ENCODE assay signal across 24 cellular contexts in genomic region chr5:137137013-137137632, GRCh38.
DNase-seq lines count a peak whose midpoint lies in the region; ATAC-seq and TF ChIP-seq lines count a peak whose summit lies in the region.
"Had no signal": no experiment of that assay in that cellular context is flagged by ENCODE, and none has a peak within 500 bp of the region (broad histone marks: within the 10 kb centered on the region; RNA-seq: fewer than 3 reads in every experiment).

No MANE protein-coding gene starts in this region.

- peaks cover 18% of the 10 kb centered on the region; the same call in 1 of the 2 replicates for H3K79me2 ChIP-seq in GM23248 (ENCODE audit: insufficient read depth)

- H3K4me1 ChIP-seq in left lung (no peaks in the 10 kb centered on the region), GM23248 (ENCODE audit: insufficient read depth) (peaks cover 13% of the 10 kb centered on the region)
- H3K4me1 ChIP-seq: A549 had no signal

- TF ChIP-seq CTCF in WERI-Rb-1 (IDR thresholded peaks at IDR 0.05; ENCODE audit: low read depth, low read length) (no peak), left lung (IDR thresholded peaks at IDR 0.05) (no peak)

- WGBS in GM23248 (ENCODE audit: low coverage in 1 of 2, low lambda C conversion rate in 2 of 2, missing lambda C conversion rate in 2 of 2), 2 experiments = 80 to 81% methylated on average over 2 of the region's 2 CpGs

- peak overlapping the region; percentile 76 for H3K27ac ChIP-seq in WERI-Rb-1
- H3K27ac ChIP-seq in left lung = no peak overlapping the region
- H3K27ac ChIP-seq in GM23248 = no peak overlapping the region
- H3K27ac ChIP-seq: A549, BLaER1, thoracic aorta had no signal

- peak; percentile 23 for DNase-seq in NCI-H510A treated with DMSO at 0.1 percent for 48 hours (lab: John Stamatoyannopoulos, UW)
- DNase-seq in NCI-H510A (lab: John Stamatoyannopoulos, UW) = no peak
- DNase-seq in NCI-H1105 (lab: John Stamatoyannopoulos, UW) = peak; percentile 32
- peak; percentile 77 for DNase-seq in WERI-Rb-1
- no peak for DNase-seq in left lung
- DNase-seq in activated T-helper 2 cell treated with anti-CD3 and anti-CD28 coated beads, Interferon-gamma antibody, Interleukin-2, Interleukin-4, amounts not matched to agents 10 μg/mL and 5 μg/mL and 100 μg/mL, durations not matched to agents 14 hours and 24 hours and 36 hours (ENCODE audit: low spot score) = no peak
- no peak for DNase-seq in GM23248
- DNase-seq: activated naive CD4-positive, alpha-beta T cell treated with Interleukin-2 at 50 U/mL for 16 hours; activated T-cell treated with anti-CD3 and anti-CD28 coated beads, Interleukin-2, amount 50 U/mL, for 24 hours; cerebellar nuclear complex; effector CD4-positive, alpha-beta T cell; GF-D8; mesenchymal stem cell; RPMI8226; stimulated activated CD4-positive, alpha-beta T cell treated with anti-CD3 and anti-CD28 coated beads, Interleukin-1b, Interleukin-23, amount 100 ng/mL, for 48 hours; stimulated activated naive B cell treated with anti-CD40 and anti-IgM and Interleukin-4, amounts not matched to agents 10 μg/mL and 1 μg/mL and 100 μg/mL, for 72 hours had no signal

- H3K36me3 ChIP-seq in WERI-Rb-1 = no peaks in the 10 kb centered on the region
- H3K36me3 ChIP-seq in left lung = no peaks in the 10 kb centered on the region
- H3K36me3 ChIP-seq in GM23248 (ENCODE audit: low read depth) = no peaks in the 10 kb centered on the region
- H3K36me3 ChIP-seq: BLaER1, thoracic aorta had no signal

- no peak overlapping the region for H2AFZ ChIP-seq in GM23248
- H2AFZ ChIP-seq: GM23338 had no signal

- in situ Hi-C loops in GM23248 (cut with MboI) = no loop called here

- intact Hi-C loops in left lung (cut with DNase I) = no loop called here
- intact Hi-C loops in activated T-helper 2 cell treated with anti-CD3 and anti-CD28 coated beads, Interferon-gamma antibody, Interleukin-2, Interleukin-4, amounts not matched to agents 10 μg/mL and 5 μg/mL and 100 μg/mL, durations not matched to agents 14 hours and 24 hours and 36 hours (cut with micrococcal nuclease) = no loop called here

- H3K4me1 Mint-ChIP-seq in activated T-helper 2 cell treated with anti-CD3 and anti-CD28 coated beads, Interferon-gamma antibody, Interleukin-2, Interleukin-4, amounts not matched to agents 10 μg/mL and 5 μg/mL and 100 μg/mL, durations not matched to agents 14 hours and 24 hours and 36 hours (ENCODE audit: low read depth) = no peaks in the 10 kb centered on the region
- H3K4me1 Mint-ChIP-seq: stimulated activated naive B cell treated with anti-CD40 and anti-IgM and Interleukin-4, amounts not matched to agents 10 μg/mL and 1 μg/mL and 100 μg/mL, for 72 hours had no signal

- no peak overlapping the region for H3K4me2 ChIP-seq in GM23248 (ENCODE audit: unreplicated experiment)
- H3K4me2 ChIP-seq: A549, BLaER1, GM23338 had no signal

- no peaks in the 10 kb centered on the region for H4K20me1 ChIP-seq in GM23248 (ENCODE audit: insufficient read depth)
- H4K20me1 ChIP-seq: BLaER1 had no signal

- H3K9me3 ChIP-seq in WERI-Rb-1 (ENCODE audit: severe bottlenecking) = no peaks in the 10 kb centered on the region
- H3K9me3 ChIP-seq in left lung = no peaks in the 10 kb centered on the region
- no peaks in the 10 kb centered on the region for H3K9me3 ChIP-seq in GM23248 (ENCODE audit: low read depth)
- H3K9me3 ChIP-seq: A549, BLaER1, thoracic aorta had no signal

- H3K27me3 ChIP-seq in WERI-Rb-1 (ENCODE audit: insufficient read depth, low read depth, severe bottlenecking) = no peaks in the 10 kb centered on the region
- peaks cover 0 to 19% of the 10 kb centered on the region in 2 donors for H3K27me3 ChIP-seq in left lung
- H3K27me3 ChIP-seq in GM23248 (replicated peaks; ENCODE audit: insufficient read depth) = no peaks in the 10 kb centered on the region
- H3K27me3 ChIP-seq: BLaER1 had no signal

- H3K4me3 Mint-ChIP-seq in activated T-helper 2 cell treated with anti-CD3 and anti-CD28 coated beads, Interferon-gamma antibody, Interleukin-2, Interleukin-4, amounts not matched to agents 10 μg/mL and 5 μg/mL and 100 μg/mL, durations not matched to agents 14 hours and 24 hours and 36 hours (ENCODE audit: low read depth) = no peak overlapping the region
- H3K4me3 Mint-ChIP-seq: activated T-cell treated with anti-CD3 and anti-CD28 coated beads, Interleukin-2, amount 50 U/mL, for 24 hours; GM23338; natural killer cell treated with Interleukin-12 subunit alpha and Interleukin-12 subunit beta and Interleukin-15 and Interleukin-18, amount 100 ng/mL, for 72 hours; stimulated activated naive B cell treated with anti-CD40 and anti-IgM and Interleukin-4, amounts not matched to agents 10 μg/mL and 1 μg/mL and 100 μg/mL, for 72 hours had no signal

- H3F3A ChIP-seq in GM23248 (ENCODE audit: insufficient read depth) = peaks cover 24% of the 10 kb centered on the region

- no peaks in the 10 kb centered on the region for H3K27me3 Mint-ChIP-seq in activated T-helper 2 cell treated with anti-CD3 and anti-CD28 coated beads, Interferon-gamma antibody, Interleukin-2, Interleukin-4, amounts not matched to agents 10 μg/mL and 5 μg/mL and 100 μg/mL, durations not matched to agents 14 hours and 24 hours and 36 hours (ENCODE audit: low read depth)
- H3K27me3 Mint-ChIP-seq: activated T-cell treated with anti-CD3 and anti-CD28 coated beads, Interleukin-2, amount 50 U/mL, for 24 hours; natural killer cell treated with Interleukin-12 subunit alpha and Interleukin-12 subunit beta and Interleukin-15 and Interleukin-18, amount 100 ng/mL, for 72 hours; stimulated activated naive B cell treated with anti-CD40 and anti-IgM and Interleukin-4, amounts not matched to agents 10 μg/mL and 1 μg/mL and 100 μg/mL, for 72 hours had no signal

- H3K27ac Mint-ChIP-seq in activated T-helper 2 cell treated with anti-CD3 and anti-CD28 coated beads, Interferon-gamma antibody, Interleukin-2, Interleukin-4, amounts not matched to agents 10 μg/mL and 5 μg/mL and 100 μg/mL, durations not matched to agents 14 hours and 24 hours and 36 hours = no peak overlapping the region
- H3K27ac Mint-ChIP-seq: activated T-cell treated with anti-CD3 and anti-CD28 coated beads, Interleukin-2, amount 50 U/mL, for 24 hours; GM23338; natural killer cell treated with Interleukin-12 subunit alpha and Interleukin-12 subunit beta and Interleukin-15 and Interleukin-18, amount 100 ng/mL, for 72 hours; stimulated activated naive B cell treated with anti-CD40 and anti-IgM and Interleukin-4, amounts not matched to agents 10 μg/mL and 1 μg/mL and 100 μg/mL, for 72 hours had no signal

- ATAC-seq in left lung (peak; percentile 30), GM18867 (IDR thresholded peaks at IDR 0.05; ENCODE audit: unreplicated experiment) (no peak)
- ATAC-seq: A549; activated CD4-positive, CD25-positive, alpha-beta regulatory T cell treated with anti-CD3 and anti-CD28 coated beads, Interleukin-2, amount 50 U/mL, for 24 hours; esophagus mucosa; GM23338; natural killer cell treated with Interleukin-12 subunit alpha and Interleukin-12 subunit beta and Interleukin-15 and Interleukin-18, amount 100 ng/mL, for 72 hours; stimulated activated naive B cell treated with anti-CD40 and anti-IgM and Interleukin-4, amounts not matched to agents 10 μg/mL and 1 μg/mL and 100 μg/mL, for 72 hours had no signal

- no peaks in the 10 kb centered on the region for H3K9me2 ChIP-seq in GM23248 (ENCODE audit: insufficient read depth)

- H3K9me3 Mint-ChIP-seq in activated T-helper 2 cell treated with anti-CD3 and anti-CD28 coated beads, Interferon-gamma antibody, Interleukin-2, Interleukin-4, amounts not matched to agents 10 μg/mL and 5 μg/mL and 100 μg/mL, durations not matched to agents 14 hours and 24 hours and 36 hours = no peaks in the 10 kb centered on the region
- H3K9me3 Mint-ChIP-seq: activated T-cell treated with anti-CD3 and anti-CD28 coated beads, Interleukin-2, amount 50 U/mL, for 24 hours; GM23338; natural killer cell treated with Interleukin-12 subunit alpha and Interleukin-12 subunit beta and Interleukin-15 and Interleukin-18, amount 100 ng/mL, for 72 hours; stimulated activated naive B cell treated with anti-CD40 and anti-IgM and Interleukin-4, amounts not matched to agents 10 μg/mL and 1 μg/mL and 100 μg/mL, for 72 hours had no signal

- H3K4me3 ChIP-seq in WERI-Rb-1 (ENCODE audit: low read depth, low read length) (no peak overlapping the region), left lung (no peak overlapping the region), GM23248 (no peak overlapping the region)
- H3K4me3 ChIP-seq: A549, BLaER1, GM23338, thoracic aorta had no signal

- no peak overlapping the region for H3K9ac ChIP-seq in GM23248
- H3K9ac ChIP-seq: BLaER1 had no signal

- H3K36me3 Mint-ChIP-seq in activated T-helper 2 cell treated with anti-CD3 and anti-CD28 coated beads, Interferon-gamma antibody, Interleukin-2, Interleukin-4, amounts not matched to agents 10 μg/mL and 5 μg/mL and 100 μg/mL, durations not matched to agents 14 hours and 24 hours and 36 hours (ENCODE audit: low read depth) = no peaks in the 10 kb centered on the region
- H3K36me3 Mint-ChIP-seq: natural killer cell treated with Interleukin-12 subunit alpha and Interleukin-12 subunit beta and Interleukin-15 and Interleukin-18, amount 100 ng/mL, for 72 hours; stimulated activated naive B cell treated with anti-CD40 and anti-IgM and Interleukin-4, amounts not matched to agents 10 μg/mL and 1 μg/mL and 100 μg/mL, for 72 hours had no signal

Comparison
In these comparisons a context has a peak if more than half of its experiments do, and no peak if none do; other contexts are left out.
1. DNase-seq: peak in NCI-H510A treated with DMSO at 0.1 percent for 48 hours (single experiment), NCI-H1105 (single experiment) and WERI-Rb-1 (single experiment); none in NCI-H510A (single experiment), left lung (0 of 2), activated T-helper 2 cell treated with anti-CD3 and anti-CD28 coated beads, Interferon-gamma antibody, Interleukin-2, Interleukin-4, amounts not matched to agents 10 μg/mL and 5 μg/mL and 100 μg/mL, durations not matched to agents 14 hours and 24 hours and 36 hours (single experiment) and GM23248 (single experiment).